ENCODE assay signal across 11 cellular contexts in genomic region chr9:136688274-136689107, GRCh38. TPM values are rescaled to one million over a fixed set of nuclear protein-coding genes. Genes with fewer than 3 reads are reported as not detected.
DNase-seq lines count a peak whose midpoint lies in the region; ATAC-seq and TF ChIP-seq lines count a peak whose summit lies in the region.
"Had no signal": no experiment of that assay in that cellular context is flagged by ENCODE, and none has a peak within 500 bp of the region (broad histone marks: within the 10 kb centered on the region; RNA-seq: fewer than 3 reads in every experiment).

No MANE protein-coding gene starts in this region.

- 47 to 48% methylated on average over 19 to 21 of the region's 21 CpGs for WGBS in body of pancreas, 2 donors

- peak overlapping the region; percentile 65 to 83 (median 73) for H3K4me3 Mint-ChIP-seq in CD8-positive, alpha-beta memory T cell
- H3K4me3 Mint-ChIP-seq in GM23338, result peak overlapping the region; percentile 61
- H3K4me3 Mint-ChIP-seq in nephron, result peak overlapping the region; percentile 64 to 82 (median 81)
- H3K4me3 Mint-ChIP-seq in Caco-2 (ENCODE audit: unreplicated experiment), result no peak overlapping the region

- H3K79me2 ChIP-seq in GM23338 (replicated peaks; ENCODE audit: insufficient read depth), result peaks cover 10% of the 10 kb centered on the region; the same call in 1 of the 2 replicates

- POLR2A ChIA-PET in CD8-positive, alpha-beta memory T cell (lab: Charles Lee), result no interaction called here
- POLR2A ChIA-PET in Caco-2 (lab: Charles Lee), result no interaction called here

- no peaks in the 10 kb centered on the region for H3K36me3 Mint-ChIP-seq in CD8-positive, alpha-beta memory T cell
- H3K36me3 Mint-ChIP-seq in GM23338 (ENCODE audit: low read depth) (no peaks in the 10 kb centered on the region), nephron (ENCODE audit: low read depth) (no peaks in the 10 kb centered on the region), Caco-2 (ENCODE audit: insufficient read depth, unreplicated experiment) (no peaks in the 10 kb centered on the region)

- TF ChIP-seq POLR2A in body of pancreas (IDR thresholded peaks at IDR 0.05), result no peak

- H4K20me1 ChIP-seq in GM23338 (replicated peaks; ENCODE audit: insufficient read depth), result no peaks in the 10 kb centered on the region

- peak overlapping the region; percentile 92; the same call in 1 of the 2 replicates for H2AFZ ChIP-seq in GM23338

- peaks cover 0 to 8% (median 2%) of the 10 kb centered on the region in 3 donors for H3K4me1 Mint-ChIP-seq in CD8-positive, alpha-beta memory T cell
- H3K4me1 Mint-ChIP-seq in GM23338, result peaks cover 10% of the 10 kb centered on the region; the same call in 2 of the 3 replicates
- H3K4me1 Mint-ChIP-seq in nephron, result peaks cover 7% of the 10 kb centered on the region
- peaks cover 9% of the 10 kb centered on the region for H3K4me1 Mint-ChIP-seq in Caco-2 (ENCODE audit: low read depth, unreplicated experiment)

- H3F3A ChIP-seq in GM23338 (replicated peaks; ENCODE audit: low read depth), result 0 out of 2 replicates have a peak, but pooled peaks cover 3% of the 10 kb centered on the region

- DNase-seq in CD8-positive, alpha-beta memory T cell, result no peak
- DNase-seq in GM23338 (ENCODE audit: low spot score) (no peak), body of pancreas (peak in 2 of 4 donors; percentile 14 to 17), SW480 (ENCODE audit: low spot score) (no peak), germinal center (ENCODE audit: low spot score) (no peak), Caco-2 (no peak)
- DNase-seq: dermis blood vessel endothelial cell; NCI-H1105 treated with DMSO at 0.1 percent for 48 hours; stimulated activated naive CD4-positive, alpha-beta T cell treated with Interleukin-2 at 50 U/mL for 16 hours had no signal

- no peak overlapping the region for H3K27ac ChIP-seq in CD8-positive, alpha-beta memory T cell (ENCODE audit: low read depth, low read length)
- no peak overlapping the region for H3K27ac ChIP-seq in GM23338 (ENCODE audit: low read depth)
- H3K27ac ChIP-seq in body of pancreas, result peak overlapping the region; percentile 93 to 98 (median 96)

- H3K27ac Mint-ChIP-seq in CD8-positive, alpha-beta memory T cell, result peak overlapping the region in 2 of 8 donors; percentile 24 to 42
- no peak overlapping the region for H3K27ac Mint-ChIP-seq in GM23338
- peak overlapping the region in 2 of 3 experiments; percentile 63 to 77 for H3K27ac Mint-ChIP-seq in nephron
- no peak overlapping the region for H3K27ac Mint-ChIP-seq in Caco-2 (ENCODE audit: unreplicated experiment)

- no peaks in the 10 kb centered on the region for H3K9me3 Mint-ChIP-seq in CD8-positive, alpha-beta memory T cell
- H3K9me3 Mint-ChIP-seq in GM23338, result no peaks in the 10 kb centered on the region
- no peaks in the 10 kb centered on the region for H3K9me3 Mint-ChIP-seq in nephron
- H3K9me3 Mint-ChIP-seq in Caco-2 (ENCODE audit: unreplicated experiment), result no peaks in the 10 kb centered on the region

- no peak overlapping the region for H3K4me3 ChIP-seq in CD8-positive, alpha-beta memory T cell (ENCODE audit: low read length)
- H3K4me3 ChIP-seq in GM23338, result peak overlapping the region; percentile 75
- no peak overlapping the region for H3K4me3 ChIP-seq in body of pancreas
- no peak overlapping the region for H3K4me3 ChIP-seq in Caco-2 (ENCODE audit: low read depth, low read length)

- H3K4me2 ChIP-seq in GM23338, result peak overlapping the region; percentile 87

- H3K4me1 ChIP-seq in CD8-positive, alpha-beta memory T cell (ENCODE audit: insufficient read depth, low read length), result peaks cover 11% of the 10 kb centered on the region
- H3K4me1 ChIP-seq in GM23338 (ENCODE audit: insufficient read depth) (no peaks in the 10 kb centered on the region; the same call in 1 of the 2 replicates), body of pancreas (peaks cover 90% of the 10 kb centered on the region), Caco-2 (peaks cover 48% of the 10 kb centered on the region)

- no peaks in the 10 kb centered on the region for H3K27me3 ChIP-seq in CD8-positive, alpha-beta memory T cell (ENCODE audit: insufficient read depth, low read length, poor library complexity, severe bottlenecking)
- no peaks in the 10 kb centered on the region for H3K27me3 ChIP-seq in GM23338 (ENCODE audit: insufficient read depth)
- no peaks in the 10 kb centered on the region for H3K27me3 ChIP-seq in body of pancreas
- no peaks in the 10 kb centered on the region for H3K27me3 ChIP-seq in Caco-2 (replicated peaks; ENCODE audit: control insufficient read depth, insufficient read depth, low read length)

- intact Hi-C loops in body of pancreas (cut with DNase I), result no loop called here
- intact Hi-C loops in Caco-2 (cut with micrococcal nuclease; ENCODE audit: unreplicated experiment), result no loop called here

- H3K36me3 ChIP-seq in CD8-positive, alpha-beta memory T cell (ENCODE audit: insufficient read depth, low read length), result no peaks in the 10 kb centered on the region
- H3K36me3 ChIP-seq in GM23338 (ENCODE audit: insufficient read depth), result no peaks in the 10 kb centered on the region
- H3K36me3 ChIP-seq in body of pancreas (replicated peaks in 1 of 2; ENCODE audit: insufficient read depth in 1 of 2, low read depth in 2 of 2), result no peaks in the 10 kb centered on the region
- H3K36me3 ChIP-seq in Caco-2 (ENCODE audit: control insufficient read depth, insufficient read depth, low read length), result no peaks in the 10 kb centered on the region

- no peaks in the 10 kb centered on the region for H3K9me2 ChIP-seq in GM23338 (ENCODE audit: insufficient read depth)

- ATAC-seq in GM23338 (peak; percentile 1; the same call in 2 of the 3 replicates), body of pancreas (no peak), HG02973 (IDR thresholded peaks at IDR 0.05; ENCODE audit: unreplicated experiment) (no peak)

- H3K9me3 ChIP-seq in CD8-positive, alpha-beta memory T cell (ENCODE audit: low read length), result no peaks in the 10 kb centered on the region
- H3K9me3 ChIP-seq in body of pancreas, result no peaks in the 10 kb centered on the region
- H3K9me3 ChIP-seq in Caco-2, result no peaks in the 10 kb centered on the region

- TF ChIP-seq CTCF in GM23338 (conservative IDR thresholded peaks at IDR 0.05; ENCODE audit: low read depth in 2 of 2), result no peak
- no peak for TF ChIP-seq CTCF in body of pancreas (IDR thresholded peaks at IDR 0.05)
- no peak for TF ChIP-seq CTCF in nephron (IDR thresholded peaks at IDR 0.05; ENCODE audit: unreplicated experiment in 3 of 3)
- no peak for TF ChIP-seq CTCF in Caco-2 (IDR thresholded peaks at IDR 0.05; ENCODE audit: insufficient read depth in 1 of 2, low read depth in 1 of 2, low read length in 1 of 2, severe bottlenecking in 1 of 2, unreplicated experiment in 1 of 2)

- H3K27me3 Mint-ChIP-seq in CD8-positive, alpha-beta memory T cell, result peaks cover 0 to 8% of the 10 kb centered on the region in 2 donors
- H3K27me3 Mint-ChIP-seq in GM23338 (ENCODE audit: insufficient read depth, low read depth, poor library complexity) (peaks cover 20% of the 10 kb centered on the region), nephron (ENCODE audit: low read depth) (no peaks in the 10 kb centered on the region), Caco-2 (ENCODE audit: insufficient read depth, unreplicated experiment) (no peaks in the 10 kb centered on the region)

- BruUV-seq in Caco-2 (replicated peaks; lab: Mats Ljungman, UMichigan), result no TSS peak

- CTCF ChIA-PET in CD8-positive, alpha-beta memory T cell (lab: Charles Lee), result no interaction called here
- CTCF ChIA-PET in Caco-2 (lab: Charles Lee), result interaction anchor here (1.4 kb wide), 1 partner anchor 17 kb away, joined by 4 read pairs; no protein-coding TSS in a partner anchor

TF ChIP-seq in GM23338, 12 proteins besides CTCF, POLR2A, EP300 and RAD21 (continues in another document):
- no peak for TF ChIP-seq STAT1 (IDR thresholded peaks at IDR 0.05; ENCODE audit: unreplicated experiment)

RNA-seq across cellular contexts. Expression of gene AGPAT2, which starts 1.2 kb away (rescaled TPM):
- total RNA-seq in CD8-positive, alpha-beta memory T cell, result 10 to 100 TPM; 17.4 to 18.4 TPM
- 32.5 TPM for polyA plus RNA-seq in CD8-positive, alpha-beta memory T cell
- total RNA-seq in GM23338 (2014; rRNA removed; shearing (Covaris generic)), result 33.3 and 44.7 TPM in 2 replicates
- 31.8 and 34.4 TPM in 2 replicates for polyA plus RNA-seq in GM23338 (2016; fragmentation: Nextera tagmentation; extraction: Ambion mirVana)
- total RNA-seq in body of pancreas (100 to 1,000 TPM in 1 of 2 donors, 10 to 100 TPM in 1; 94.2 to 275 TPM), Caco-2 (2022) (68.7 and 77.1 TPM in 2 replicates)

RNA-seq across cellular contexts. Expression of gene DIPK1B, which starts 23.9 kb away (rescaled TPM):
- total RNA-seq in CD8-positive, alpha-beta memory T cell, result not detected
- not detected for polyA plus RNA-seq in CD8-positive, alpha-beta memory T cell
- total RNA-seq in GM23338 (2014; rRNA removed; shearing (Covaris generic)), result 47.2 and 60.0 TPM in 2 replicates
- polyA plus RNA-seq in GM23338 (2016; fragmentation: Nextera tagmentation; extraction: Ambion mirVana), result 18.7 and 24.2 TPM in 2 replicates
- total RNA-seq in body of pancreas (10 to 100 TPM in 1 of 2 donors, 1 to 10 TPM in 1; 2.0 to 25.7 TPM), Caco-2 (2022) (40.4 and 40.6 TPM in 2 replicates)

RNA-seq across cellular contexts. Expression of gene EGFL7, which starts 25.8 kb away (rescaled TPM):
- total RNA-seq in CD8-positive, alpha-beta memory T cell, result under 1 TPM; 0.61 to 0.95 TPM
- polyA plus RNA-seq in CD8-positive, alpha-beta memory T cell, result 0.40 TPM
- 56.1 and 60.8 TPM in 2 replicates for total RNA-seq in GM23338 (2014; rRNA removed; shearing (Covaris generic))
- polyA plus RNA-seq in GM23338 (2016; fragmentation: Nextera tagmentation; extraction: Ambion mirVana), result 38.2 and 44.4 TPM in 2 replicates
- total RNA-seq in body of pancreas (10 to 100 TPM; 14.8 to 47.0 TPM), Caco-2 (2022) (30.2 and 30.4 TPM in 2 replicates)

RNA-seq across cellular contexts. Expression of gene LCN10, which starts 54.2 kb away (rescaled TPM):
- total RNA-seq in CD8-positive, alpha-beta memory T cell, result 1 to 10 TPM; 1.1 to 1.2 TPM
- 0.22 TPM for polyA plus RNA-seq in CD8-positive, alpha-beta memory T cell
- 0.45 and 9.8 TPM in 2 replicates for total RNA-seq in GM23338 (2014; rRNA removed; shearing (Covaris generic))
- polyA plus RNA-seq in GM23338 (2016; fragmentation: Nextera tagmentation; extraction: Ambion mirVana), result 0.43 and 0.74 TPM in 2 replicates
- total RNA-seq in body of pancreas (1 to 10 TPM in 1 of 2 donors, under 1 TPM in 1; 0.78 to 4.6 TPM), Caco-2 (2022) (not detected in 2 replicates)
- total RNA-seq: dermis blood vessel endothelial cell had no signal

RNA-seq across cellular contexts. Expression of gene LCN6, which starts 59.8 kb away (rescaled TPM):
- not detected for total RNA-seq in CD8-positive, alpha-beta memory T cell
- polyA plus RNA-seq in CD8-positive, alpha-beta memory T cell, result not detected
- total RNA-seq in GM23338 (2014; rRNA removed; shearing (Covaris generic)), result not detected in 2 replicates
- not detected in 2 replicates for polyA plus RNA-seq in GM23338 (2016; fragmentation: Nextera tagmentation; extraction: Ambion mirVana)
- total RNA-seq in body of pancreas (not detected), Caco-2 (2022) (not detected in 2 replicates)

Comparison
In these comparisons a context has a peak if more than half of its experiments do, and no peak if none do; other contexts are left out.
1. H3K27ac ChIP-seq: peak in body of pancreas (4 of 4); none in CD8-positive, alpha-beta memory T cell (single experiment) and GM23338 (single experiment).
2. H3K27ac Mint-ChIP-seq: peak in nephron (2 of 3); none in GM23338 (single experiment) and Caco-2 (single experiment).
3. RNA of gene EGFL7, which starts 25.8 kb away (total RNA-seq): 56.1 to 60.8 TPM in GM23338, 14.8 to 47.0 TPM in body of pancreas and 30.2 to 30.4 TPM in Caco-2; 0.61 to 0.95 TPM in CD8-positive, alpha-beta memory T cell; every median in the first group is over 4 times any median in the second.